In the genomic region with DNA sequence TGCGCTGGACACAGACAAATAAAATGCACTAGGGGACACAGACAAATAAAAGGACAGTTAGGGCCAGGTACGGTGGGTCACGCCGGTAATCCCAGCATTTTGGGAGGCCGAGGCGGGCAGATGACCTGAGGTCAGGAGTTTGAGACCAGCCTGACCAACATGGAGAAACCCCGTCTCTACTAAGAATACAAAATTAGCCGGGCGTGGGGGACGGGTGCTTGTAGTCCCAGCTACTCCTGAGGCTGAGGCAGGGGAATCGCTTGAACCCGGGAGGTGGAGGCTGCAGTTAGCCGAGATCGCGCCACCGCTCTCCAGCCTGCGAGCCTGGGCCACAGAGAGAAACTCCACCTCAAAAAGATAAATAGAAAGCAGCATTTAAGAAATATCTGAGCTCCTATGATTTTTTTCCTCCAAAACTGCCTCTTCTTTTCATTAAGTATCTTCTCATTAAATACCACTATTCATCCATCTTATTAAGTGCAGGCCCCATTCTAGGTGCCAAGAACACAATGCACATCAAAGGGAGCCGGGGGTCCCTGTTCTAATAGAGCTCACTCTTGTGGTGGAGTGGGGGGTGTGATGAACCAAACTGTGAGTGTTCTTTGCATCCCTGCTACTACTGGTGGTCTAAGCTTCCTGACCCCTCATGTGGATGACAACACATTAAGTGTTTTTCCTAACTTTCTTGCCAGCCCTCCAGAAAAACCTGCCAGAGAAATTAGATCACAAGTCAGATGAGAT, we compare ENCODE assay signal across 8 cellular contexts. TPM values are rescaled to one million over a fixed set of nuclear protein-coding genes. Genes with fewer than 3 reads are reported as not detected.
A peak's percentile ranks its signal among the peaks of the same experiment; 100 is the strongest.
DNase-seq lines count a peak whose midpoint lies in the region; ATAC-seq, FAIRE-seq and TF ChIP-seq lines count a peak whose summit lies in the region.

No MANE protein-coding gene starts in this region.

- H3K4me3 Mint-ChIP-seq in HFFc6: peak overlapping the region; percentile 90
- peak overlapping the region; percentile 86 for H3K4me3 Mint-ChIP-seq in nephron progenitor cell

- CTCF ChIA-PET in A673 (lab: Charles Lee) (interaction anchor here (0.8 to 1.0 kb wide), 2 partner anchors 17 to 270 kb away, joined by 3 to 7 read pairs; no protein-coding TSS in a partner anchor), K562 (lab: Yijun Ruan, JAX; ENCODE audit: low intra/inter-chr PET ratio) (interaction anchor here (0.6 to 1.9 kb wide), 4 partner anchors 104 to 332 kb away, joined by 3 to 7 read pairs (median 4); a partner anchor contains a TSS)

- peak overlapping the region; percentile 15; the same call in 1 of the 2 replicates for H3K4me2 ChIP-seq in K562 (ENCODE audit: insufficient read depth, low read length)

- no peaks in the 10 kb centered on the region for H3K9me1 ChIP-seq in K562 (ENCODE audit: control insufficient read depth, insufficient read depth, low read length)

- H3K27me3 ChIP-seq in A673 (replicated peaks; ENCODE audit: insufficient read depth, low read depth, low read length, poor library complexity): no peaks in the 10 kb centered on the region
- H3K27me3 ChIP-seq in K562 (ENCODE audit: control insufficient read depth in 2 of 2, insufficient read depth in 2 of 2, low read length in 2 of 2): no peaks in the 10 kb centered on the region

- H3K27me3 Mint-ChIP-seq in HFFc6 (ENCODE audit: insufficient read depth): peaks cover 2% of the 10 kb centered on the region; the same call in 1 of the 2 replicates
- H3K27me3 Mint-ChIP-seq in nephron progenitor cell (ENCODE audit: low read depth, poor library complexity): peaks cover 4% of the 10 kb centered on the region

- no peak overlapping the region for H2AFZ ChIP-seq in K562 (ENCODE audit: low read depth, low read length)

- H3K4me1 Mint-ChIP-seq in HFFc6 (ENCODE audit: low read depth): peaks cover 29% of the 10 kb centered on the region
- H3K4me1 Mint-ChIP-seq in nephron progenitor cell: peaks cover 49% of the 10 kb centered on the region

- H3K4me3 ChIP-seq in A673 (ENCODE audit: low read depth, low read length, poor library complexity, severe bottlenecking) (peak overlapping the region; percentile 95), K562 (no peak overlapping the region)

- WGBS in K562 (ENCODE audit: insufficient coverage, low coverage, missing lambda C conversion rate): 69% methylated on average over 18 of the region's 18 CpGs

- intact Hi-C loops in A673 (cut with micrococcal nuclease; ENCODE audit: unreplicated experiment): loop anchor here (5.0 to 10.0 kb wide), 3 partner anchors 91 to 333 kb away; a partner anchor contains a TSS
- intact Hi-C loops in K562 (cut with micrococcal nuclease): loop anchor here (10.0 kb wide), 2 partner anchors 197 to 233 kb away; a partner anchor contains a TSS

- FAIRE-seq in K562 (lab: Jason Lieb, UNC): no peak

- peaks cover 61% of the 10 kb centered on the region for H3K79me2 ChIP-seq in K562 (ENCODE audit: control insufficient read depth, insufficient read depth, low read length)

- DNase-seq in A673 (ENCODE audit: low spot score) (no peak), HFFc6 (no peak), K562 (ENCODE audit: extremely low read depth in 1 of 4, low spot score in 3 of 4) (peak in 1 of 4 experiments; percentile 4), nephron progenitor cell (no peak), left lobe of liver (ENCODE audit: low spot score) (no peak), medulla oblongata (ENCODE audit: extremely low spot score) (no peak), NCI-H1092 (lab: John Stamatoyannopoulos, UW) (no peak)

- no peak for TF ChIP-seq EP300 in K562 (IDR thresholded peaks at IDR 0.05; ENCODE audit: low read length)

- H3K9me3 Mint-ChIP-seq in HFFc6 (no peaks in the 10 kb centered on the region), nephron progenitor cell (no peaks in the 10 kb centered on the region)

- H3K4me1 ChIP-seq in A673 (ENCODE audit: insufficient read depth, low read length, poor library complexity, severe bottlenecking) (peaks cover 23% of the 10 kb centered on the region), K562 (replicated peaks in 1 of 2; ENCODE audit: control insufficient read depth in 2 of 2, insufficient read depth in 2 of 2, low read length in 2 of 2) (peaks cover 28 to 35% of the 10 kb centered on the region in 2 experiments)

- H3K27ac Mint-ChIP-seq in HFFc6 (peak overlapping the region; percentile 84), nephron progenitor cell (peak overlapping the region; percentile 98)

- H3K36me3 ChIP-seq in A673 (ENCODE audit: insufficient read depth, low read length, poor library complexity, severe bottlenecking): peaks cover 41% of the 10 kb centered on the region
- peaks cover 61% of the 10 kb centered on the region for H3K36me3 ChIP-seq in K562 (ENCODE audit: control insufficient read depth, insufficient read depth, low read length)

- H4K20me1 ChIP-seq in K562 (replicated peaks; ENCODE audit: control insufficient read depth, insufficient read depth, low read length): no peaks in the 10 kb centered on the region

- H3K36me3 Mint-ChIP-seq in HFFc6 (ENCODE audit: low read depth) (peaks cover 29% of the 10 kb centered on the region), nephron progenitor cell (ENCODE audit: low read depth) (peaks cover 35% of the 10 kb centered on the region)

- BruUV-seq in A673 (replicated peaks; lab: Mats Ljungman, UMichigan): no TSS peak
- BruUV-seq in K562 (replicated peaks; lab: Mats Ljungman, UMichigan): no TSS peak

- H3K9me3 ChIP-seq in A673 (ENCODE audit: low read depth, low read length, poor library complexity, severe bottlenecking) (no peaks in the 10 kb centered on the region), K562 (replicated peaks; ENCODE audit: control insufficient read depth, insufficient read depth, low read depth, low read length) (no peaks in the 10 kb centered on the region)

- no peak overlapping the region; a peak in 1 of 4 replicates for H3K9ac ChIP-seq in K562 (ENCODE audit: insufficient read depth in 1 of 2, low read depth in 2 of 2, low read length in 2 of 2)

- TF ChIP-seq CTCF in A673 (conservative IDR thresholded peaks at IDR 0.05; ENCODE audit: low read depth, low read length): no peak
- TF ChIP-seq CTCF in HFFc6 (IDR thresholded peaks at IDR 0.05): peak; percentile 14
- 0 out of 6 replicates have a peak, but pooled peaks of 1 of the 3 experiments have one; percentile 6 for TF ChIP-seq CTCF in K562 (IDR thresholded peaks at IDR 0.05 in 2 of 3, conservative IDR thresholded peaks at IDR 0.05 in 1 of 3; ENCODE audit: insufficient read depth in 2 of 3, low read depth in 1 of 3, low read length in 3 of 3)
- TF ChIP-seq CTCF in nephron progenitor cell (IDR thresholded peaks at IDR 0.05): peak; percentile 2

- H3K27ac ChIP-seq in A673 (ENCODE audit: low read depth, low read length, poor library complexity, severe bottlenecking) (no peak overlapping the region), K562 (ENCODE audit: extremely low read depth, low read depth, low read length) (0 out of 3 replicates have a peak overlapping the region, but pooled peaks have one; percentile 16)

- POLR2A ChIA-PET in A673 (lab: Charles Lee; ENCODE audit: low non-redundant PET): no interaction called here
- POLR2A ChIA-PET in K562 (lab: Yijun Ruan, JAX): interaction anchor here (0.6 to 9.5 kb wide), 21 partner anchors 10 to 353 kb away, joined by 3 to 182 read pairs (median 4); a partner anchor contains a TSS

- ATAC-seq in K562 (no peak), left lobe of liver (no peak), GM21367 (IDR thresholded peaks at IDR 0.05; ENCODE audit: unreplicated experiment) (no peak)

- in situ Hi-C loops in K562 (cut with MboI): no loop called here

- no peak for TF ChIP-seq POLR2A in K562 (conservative IDR thresholded peaks at IDR 0.05)

- no peak for TF ChIP-seq RAD21 in K562 (CRISPR knock-in tag; conservative IDR thresholded peaks at IDR 0.05 in 1 of 2, IDR thresholded peaks at IDR 0.05 in 1 of 2)

RNA-seq across cellular contexts. Expression of a gene that starts 0.8 kb away (rescaled TPM):
- 22.3 and 27.4 TPM in 2 replicates for total RNA-seq in A673 (2021)
- total RNA-seq in HFFc6 (2021; fragmentation: NEBNext Ultra II Directional; extraction: Animal tissue kit (Norgen Biotek cat#: 25700)): 10 to 100 TPM in 4 of 6 experiments, 1 to 10 TPM in 2; 9.3 to 13.6 (median 11.1) TPM
- total RNA-seq in K562 (2011; cell fraction: chromatin; rRNA removed; ENCODE audit: low replicate concordance): 0.99 and 8.1 TPM in 2 replicates
- 15.7 and 18.9 TPM in 2 replicates for total RNA-seq in K562 (2011; cell fraction: nucleolus; rRNA removed)
- total RNA-seq in K562 (2011; cell fraction: nucleoplasm; rRNA removed): 4.7 and 5.3 TPM in 2 replicates
- total RNA-seq in K562 (2014; rRNA removed): 39.0 and 49.0 TPM in 2 replicates
- total RNA-seq in K562 (2014; rRNA removed; fragmentation: Illumina TruSeq; extraction: Trizol): 0.35 and 0.76 TPM in 2 replicates
- total RNA-seq in K562 (2015; rRNA removed; fragmentation: Illumina TruSeq; extraction: Trizol): 7.0 and 8.6 TPM in 2 replicates
- total RNA-seq in K562 (2021): 27.2 and 29.6 TPM in 2 replicates
- 2.5 and 3.7 TPM in 2 replicates for polyA plus RNA-seq in K562 (2011; rRNA removed)
- 5.0 and 29.5 TPM in 2 replicates for polyA plus RNA-seq in K562 (2011; cell fraction: cytosol; rRNA removed)
- 4.7 and 9.8 TPM in 2 replicates for polyA plus RNA-seq in K562 (2011; cell fraction: nucleus; rRNA removed)
- 14.0 and 16.6 TPM in 2 replicates for polyA plus RNA-seq in K562 (2012)
- 0.59 and 2.9 TPM in 2 replicates for polyA plus RNA-seq in K562 (2014; fragmentation: Illumina TruSeq; extraction: Trizol)
- under 1 TPM; 0.08 to 0.20 TPM for polyA plus RNA-seq in K562 (2014; fragmentation: Nextera tagmentation; extraction: Ambion mirVana)
- 23.4 and 24.3 TPM in 2 replicates for polyA plus RNA-seq in K562 (2014; rRNA removed)
- 0.84 and 1.1 TPM in 2 replicates for polyA minus RNA-seq in K562 (2011; rRNA and poly(A)+ RNA removed)
- 9.6 and 11.8 TPM in 2 replicates for polyA minus RNA-seq in K562 (2011; cell fraction: cytosol; rRNA and poly(A)+ RNA removed)
- 15.5 and 18.7 TPM in 2 replicates for polyA minus RNA-seq in K562 (2011; cell fraction: nucleus; rRNA and poly(A)+ RNA removed)
- total RNA-seq in left lobe of liver: 8.8 TPM

RNA-seq across cellular contexts. Expression of a gene that starts 3.7 kb away (rescaled TPM):
- 920 and 956 TPM in 2 replicates for total RNA-seq in A673 (2021)
- total RNA-seq in HFFc6 (2021; fragmentation: NEBNext Ultra II Directional; extraction: Animal tissue kit (Norgen Biotek cat#: 25700)): 100 to 1,000 TPM; 631 to 750 (median 715) TPM
- total RNA-seq in K562 (2011; cell fraction: chromatin; rRNA removed; ENCODE audit: low replicate concordance): 85.1 and 161 TPM in 2 replicates
- 307 and 365 TPM in 2 replicates for total RNA-seq in K562 (2011; cell fraction: nucleolus; rRNA removed)
- total RNA-seq in K562 (2011; cell fraction: nucleoplasm; rRNA removed): 257 and 358 TPM in 2 replicates
- total RNA-seq in K562 (2014; rRNA removed): 1,447 and 1,737 TPM in 2 replicates
- total RNA-seq in K562 (2014; rRNA removed; fragmentation: Illumina TruSeq; extraction: Trizol): 702 and 715 TPM in 2 replicates
- 990 and 995 TPM in 2 replicates for total RNA-seq in K562 (2015; rRNA removed; fragmentation: Illumina TruSeq; extraction: Trizol)
- total RNA-seq in K562 (2021): 1,380 and 1,521 TPM in 2 replicates
- 562 and 568 TPM in 2 replicates for polyA plus RNA-seq in K562 (2011; rRNA removed)
- polyA plus RNA-seq in K562 (2011; cell fraction: cytosol; rRNA removed): 741 and 1,178 TPM in 2 replicates
- polyA plus RNA-seq in K562 (2011; cell fraction: nucleus; rRNA removed): 380 and 503 TPM in 2 replicates
- 1,837 and 2,123 TPM in 2 replicates for polyA plus RNA-seq in K562 (2012)
- 942 and 1,036 TPM in 2 replicates for polyA plus RNA-seq in K562 (2014; fragmentation: Illumina TruSeq; extraction: Trizol)
- polyA plus RNA-seq in K562 (2014; fragmentation: Nextera tagmentation; extraction: Ambion mirVana): 100 to 1,000 TPM; 433 to 575 TPM
- 1,498 and 1,827 TPM in 2 replicates for polyA plus RNA-seq in K562 (2014; rRNA removed)
- 236 and 263 TPM in 2 replicates for polyA minus RNA-seq in K562 (2011; rRNA and poly(A)+ RNA removed)
- 352 and 386 TPM in 2 replicates for polyA minus RNA-seq in K562 (2011; cell fraction: cytosol; rRNA and poly(A)+ RNA removed)
- 98.0 and 181 TPM in 2 replicates for polyA minus RNA-seq in K562 (2011; cell fraction: nucleus; rRNA and poly(A)+ RNA removed)
- 430 TPM for total RNA-seq in left lobe of liver

RNA-seq across cellular contexts. Expression of a gene that starts 3.9 kb away (rescaled TPM):
- total RNA-seq in A673 (2021) (90.2 and 91.0 TPM in 2 replicates), K562 (2014; rRNA removed) (129 and 180 TPM in 2 replicates), K562 (2014; rRNA removed; fragmentation: Illumina TruSeq; extraction: Trizol) (65.5 and 74.3 TPM in 2 replicates), K562 (2015; rRNA removed; fragmentation: Illumina TruSeq; extraction: Trizol) (78.2 and 83.1 TPM in 2 replicates), K562 (2021) (86.8 and 88.5 TPM in 2 replicates), left lobe of liver (31.3 TPM)
- total RNA-seq in HFFc6 (2021; fragmentation: NEBNext Ultra II Directional; extraction: Animal tissue kit (Norgen Biotek cat#: 25700)): 10 to 100 TPM; 53.2 to 59.7 (median 56.9) TPM
- 22.2 and 52.3 TPM in 2 replicates for total RNA-seq in K562 (2011; cell fraction: chromatin; rRNA removed; ENCODE audit: low replicate concordance)
- total RNA-seq in K562 (2011; cell fraction: nucleolus; rRNA removed): 45.3 and 47.5 TPM in 2 replicates
- 43.8 and 56.6 TPM in 2 replicates for total RNA-seq in K562 (2011; cell fraction: nucleoplasm; rRNA removed)
- polyA plus RNA-seq in K562 (2011; rRNA removed) (96.1 and 97.2 TPM in 2 replicates), K562 (2014; fragmentation: Illumina TruSeq; extraction: Trizol) (123 and 127 TPM in 2 replicates), K562 (2014; fragmentation: Nextera tagmentation; extraction: Ambion mirVana) (100 to 1,000 TPM in 1 of 2 experiments, 10 to 100 TPM in 1; 76.2 to 132 TPM), K562 (2014; rRNA removed) (91.2 and 112 TPM in 2 replicates)
- 145 and 172 TPM in 2 replicates for polyA plus RNA-seq in K562 (2011; cell fraction: cytosol; rRNA removed)
- polyA plus RNA-seq in K562 (2011; cell fraction: nucleus; rRNA removed): 33.4 and 33.6 TPM in 2 replicates
- polyA plus RNA-seq in K562 (2012): 67.5 and 83.2 TPM in 2 replicates
- 44.7 and 62.6 TPM in 2 replicates for polyA minus RNA-seq in K562 (2011; rRNA and poly(A)+ RNA removed)
- polyA minus RNA-seq in K562 (2011; cell fraction: cytosol; rRNA and poly(A)+ RNA removed): 33.6 and 45.3 TPM in 2 replicates
- 14.1 and 19.7 TPM in 2 replicates for polyA minus RNA-seq in K562 (2011; cell fraction: nucleus; rRNA and poly(A)+ RNA removed)

RNA-seq across cellular contexts. Expression of a gene that starts 6.6 kb away (rescaled TPM):
- total RNA-seq in A673 (2021) (37.8 and 50.5 TPM in 2 replicates), K562 (2014; rRNA removed) (18.6 and 20.6 TPM in 2 replicates), K562 (2014; rRNA removed; fragmentation: Illumina TruSeq; extraction: Trizol) (3.2 and 3.7 TPM in 2 replicates), K562 (2015; rRNA removed; fragmentation: Illumina TruSeq; extraction: Trizol) (7.0 and 7.9 TPM in 2 replicates), K562 (2021) (21.4 and 21.8 TPM in 2 replicates), left lobe of liver (97.6 TPM)
- total RNA-seq in HFFc6 (2021; fragmentation: NEBNext Ultra II Directional; extraction: Animal tissue kit (Norgen Biotek cat#: 25700)): 1 to 10 TPM; 3.8 to 6.4 (median 4.9) TPM
- total RNA-seq in K562 (2011; cell fraction: chromatin; rRNA removed; ENCODE audit: low replicate concordance): 31.4 and 105 TPM in 2 replicates
- total RNA-seq in K562 (2011; cell fraction: nucleolus; rRNA removed): 91.9 and 106 TPM in 2 replicates
- total RNA-seq in K562 (2011; cell fraction: nucleoplasm; rRNA removed): 59.6 and 61.8 TPM in 2 replicates
- polyA plus RNA-seq in K562 (2011; rRNA removed) (14.6 and 35.3 TPM in 2 replicates), K562 (2014; fragmentation: Illumina TruSeq; extraction: Trizol) (14.3 and 18.6 TPM in 2 replicates), K562 (2014; fragmentation: Nextera tagmentation; extraction: Ambion mirVana) (1 to 10 TPM; 1.2 to 1.4 TPM), K562 (2014; rRNA removed) (20.4 and 22.0 TPM in 2 replicates)
- polyA plus RNA-seq in K562 (2011; cell fraction: cytosol; rRNA removed): 34.6 and 38.1 TPM in 2 replicates
- 109 and 130 TPM in 2 replicates for polyA plus RNA-seq in K562 (2011; cell fraction: nucleus; rRNA removed)
- 18.6 and 23.4 TPM in 2 replicates for polyA plus RNA-seq in K562 (2012)
- 10.6 and 12.1 TPM in 2 replicates for polyA minus RNA-seq in K562 (2011; rRNA and poly(A)+ RNA removed)
- 9.4 and 15.1 TPM in 2 replicates for polyA minus RNA-seq in K562 (2011; cell fraction: cytosol; rRNA and poly(A)+ RNA removed)
- 27.9 and 40.7 TPM in 2 replicates for polyA minus RNA-seq in K562 (2011; cell fraction: nucleus; rRNA and poly(A)+ RNA removed)

RNA-seq across cellular contexts. Expression of a gene that starts 16.1 kb away (rescaled TPM):
- total RNA-seq in A673 (2021): 47.6 and 48.5 TPM in 2 replicates
- 10 to 100 TPM; 39.9 to 46.9 (median 42.9) TPM for total RNA-seq in HFFc6 (2021; fragmentation: NEBNext Ultra II Directional; extraction: Animal tissue kit (Norgen Biotek cat#: 25700))
- 160 and 411 TPM in 2 replicates for total RNA-seq in K562 (2011; cell fraction: chromatin; rRNA removed; ENCODE audit: low replicate concordance)
- total RNA-seq in K562 (2011; cell fraction: nucleolus; rRNA removed): 212 and 239 TPM in 2 replicates
- total RNA-seq in K562 (2011; cell fraction: nucleoplasm; rRNA removed): 199 and 204 TPM in 2 replicates
- total RNA-seq in K562 (2014; rRNA removed): 9.9 and 10.7 TPM in 2 replicates
- 7.3 and 9.8 TPM in 2 replicates for total RNA-seq in K562 (2014; rRNA removed; fragmentation: Illumina TruSeq; extraction: Trizol)
- total RNA-seq in K562 (2015; rRNA removed; fragmentation: Illumina TruSeq; extraction: Trizol): 8.0 and 8.7 TPM in 2 replicates
- 42.7 and 47.4 TPM in 2 replicates for total RNA-seq in K562 (2021)
- polyA plus RNA-seq in K562 (2011; rRNA removed): 13.1 and 36.5 TPM in 2 replicates
- 20.0 and 43.0 TPM in 2 replicates for polyA plus RNA-seq in K562 (2011; cell fraction: cytosol; rRNA removed)
- 131 and 155 TPM in 2 replicates for polyA plus RNA-seq in K562 (2011; cell fraction: nucleus; rRNA removed)
- polyA plus RNA-seq in K562 (2012): 34.0 and 57.6 TPM in 2 replicates
- 38.5 and 40.1 TPM in 2 replicates for polyA plus RNA-seq in K562 (2014; fragmentation: Illumina TruSeq; extraction: Trizol)
- polyA plus RNA-seq in K562 (2014; fragmentation: Nextera tagmentation; extraction: Ambion mirVana): under 1 TPM; 0.41 to 0.63 TPM
- polyA plus RNA-seq in K562 (2014; rRNA removed): 19.1 and 19.3 TPM in 2 replicates
- 62.5 and 65.5 TPM in 2 replicates for polyA minus RNA-seq in K562 (2011; rRNA and poly(A)+ RNA removed)
- polyA minus RNA-seq in K562 (2011; cell fraction: cytosol; rRNA and poly(A)+ RNA removed): 37.2 and 49.5 TPM in 2 replicates
- polyA minus RNA-seq in K562 (2011; cell fraction: nucleus; rRNA and poly(A)+ RNA removed): 49.5 and 75.9 TPM in 2 replicates
- total RNA-seq in left lobe of liver: 110 TPM
